Comparison of ENCODE assay signal across 10 cellular contexts in the genomic region with DNA sequence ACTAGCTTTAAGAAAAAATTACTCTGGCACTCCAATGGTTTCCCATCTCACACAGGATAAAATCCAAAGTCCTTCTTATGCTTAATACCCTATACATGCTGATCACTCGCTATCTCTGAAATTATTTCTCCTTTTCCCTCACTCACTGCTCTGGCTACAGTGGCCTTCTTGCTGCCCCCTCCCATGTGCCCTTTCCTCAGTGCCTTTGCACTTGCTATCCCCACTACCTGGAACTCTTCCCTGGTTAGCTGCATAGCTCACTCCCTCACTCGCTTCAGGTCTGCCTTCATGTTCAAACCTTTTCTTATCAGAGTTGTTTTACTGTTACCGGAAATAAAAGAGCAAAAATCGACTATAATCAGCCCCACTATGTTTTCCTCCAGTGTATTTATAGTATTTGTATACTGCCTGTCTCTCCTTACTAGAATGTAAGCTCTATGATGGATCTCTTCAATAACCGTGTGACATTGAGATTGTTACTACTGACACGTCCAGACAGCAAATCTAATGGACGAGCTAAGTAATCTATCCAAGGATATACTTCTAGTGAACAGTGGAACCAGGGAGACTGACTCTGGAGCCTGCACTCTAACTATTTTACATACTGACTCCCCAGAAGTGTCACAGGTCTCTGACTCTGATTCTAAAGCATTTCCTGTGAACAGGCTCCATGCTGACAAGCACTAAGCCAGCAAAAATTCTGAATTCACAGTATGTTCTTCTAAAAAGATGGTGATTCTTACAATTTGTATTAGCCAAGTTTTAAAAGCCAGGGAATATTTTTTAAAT. TPM values are rescaled to one million over a fixed set of nuclear protein-coding genes. Genes with fewer than 3 reads are reported as not detected.
DNase-seq lines count a peak whose midpoint lies in the region; ATAC-seq and TF ChIP-seq lines count a peak whose summit lies in the region.
"Had no signal": no experiment of that assay in that cellular context is flagged by ENCODE, and none has a peak within 500 bp of the region (broad histone marks: within the 10 kb centered on the region; RNA-seq: fewer than 3 reads in every experiment).

No MANE protein-coding gene starts in this region.

- H3K9me3 Mint-ChIP-seq in activated T-helper 2 cell treated with anti-CD3 and anti-CD28 coated beads, Interferon-gamma antibody, Interleukin-2, Interleukin-4, amounts not matched to agents 10 μg/mL and 5 μg/mL and 100 μg/mL, durations not matched to agents 14 hours and 24 hours and 36 hours: no peaks in the 10 kb centered on the region
- no peaks in the 10 kb centered on the region for H3K9me3 Mint-ChIP-seq in endothelial cell (ENCODE audit: unreplicated experiment)

- intact Hi-C loops in activated T-helper 2 cell treated with anti-CD3 and anti-CD28 coated beads, Interferon-gamma antibody, Interleukin-2, Interleukin-4, amounts not matched to agents 10 μg/mL and 5 μg/mL and 100 μg/mL, durations not matched to agents 14 hours and 24 hours and 36 hours (cut with micrococcal nuclease): loop anchor here (2.0 kb wide), 3 partner anchors 17 to 79 kb away; no protein-coding TSS in a partner anchor

- peak; percentile 79 for DNase-seq in Karpas-422
- no peak for DNase-seq in coronary artery (ENCODE audit: low spot score)
- peak; percentile 28 for DNase-seq in myocyte (ENCODE audit: low read depth)
- no peak for DNase-seq in activated T-helper 2 cell treated with anti-CD3 and anti-CD28 coated beads, Interferon-gamma antibody, Interleukin-2, Interleukin-4, amounts not matched to agents 10 μg/mL and 5 μg/mL and 100 μg/mL, durations not matched to agents 14 hours and 24 hours and 36 hours (ENCODE audit: low spot score)
- no peak for DNase-seq in NCI-H345 treated with DMSO at 0.1 percent for 48 hours (lab: John Stamatoyannopoulos, UW; ENCODE audit: unreplicated experiment)
- DNase-seq in endothelial cell (ENCODE audit: low spot score): no peak
- DNase-seq: activated CD8-positive, alpha-beta memory T cell treated with anti-CD3 and anti-CD28 coated beads, Interleukin-2, amount 50 U/mL, for 4 hours; hippocampal formation had no signal

- ATAC-seq in HG02571 (IDR thresholded peaks at IDR 0.05; ENCODE audit: unreplicated experiment): no peak

- no peak overlapping the region for H3K4me3 ChIP-seq in BLaER1 treated with 17β-estradiol and CSF1 and Interleukin-3, amounts not matched to agents 10 nM and 100 nM
- H3K4me3 ChIP-seq in Karpas-422 (ENCODE audit: low read length) (0 out of 2 replicates have a peak overlapping the region, but pooled peaks have one; percentile 41), coronary artery (peak overlapping the region; percentile 36)

- H3K36me3 Mint-ChIP-seq in activated T-helper 2 cell treated with anti-CD3 and anti-CD28 coated beads, Interferon-gamma antibody, Interleukin-2, Interleukin-4, amounts not matched to agents 10 μg/mL and 5 μg/mL and 100 μg/mL, durations not matched to agents 14 hours and 24 hours and 36 hours (ENCODE audit: low read depth): no peaks in the 10 kb centered on the region
- H3K36me3 Mint-ChIP-seq in endothelial cell (ENCODE audit: low read depth, unreplicated experiment): no peaks in the 10 kb centered on the region

- no peaks in the 10 kb centered on the region for H3K9me2 ChIP-seq in Karpas-422 (replicated peaks; ENCODE audit: insufficient read depth, low read length)

- H3K4me1 ChIP-seq in BLaER1 treated with 17β-estradiol and CSF1 and Interleukin-3, amounts not matched to agents 10 nM and 100 nM: peaks cover 33 to 56% (median 45%) of the 10 kb centered on the region in 10 experiments
- H3K4me1 ChIP-seq in Karpas-422 (ENCODE audit: low read length): peaks cover 59% of the 10 kb centered on the region

- no peak overlapping the region for H2AFZ ChIP-seq in Karpas-422 (ENCODE audit: low read length)

- H3K36me3 ChIP-seq in BLaER1 treated with 17β-estradiol and CSF1 and Interleukin-3, amounts not matched to agents 10 nM and 100 nM: no peaks in the 10 kb centered on the region
- no peaks in the 10 kb centered on the region for H3K36me3 ChIP-seq in Karpas-422 (ENCODE audit: insufficient read depth, low read length)

- H3K4me3 Mint-ChIP-seq in activated T-helper 2 cell treated with anti-CD3 and anti-CD28 coated beads, Interferon-gamma antibody, Interleukin-2, Interleukin-4, amounts not matched to agents 10 μg/mL and 5 μg/mL and 100 μg/mL, durations not matched to agents 14 hours and 24 hours and 36 hours (ENCODE audit: low read depth): no peak overlapping the region
- H3K4me3 Mint-ChIP-seq in endothelial cell (ENCODE audit: unreplicated experiment): no peak overlapping the region

- peaks cover 8% of the 10 kb centered on the region for H3K4me1 Mint-ChIP-seq in activated T-helper 2 cell treated with anti-CD3 and anti-CD28 coated beads, Interferon-gamma antibody, Interleukin-2, Interleukin-4, amounts not matched to agents 10 μg/mL and 5 μg/mL and 100 μg/mL, durations not matched to agents 14 hours and 24 hours and 36 hours (ENCODE audit: low read depth)
- no peaks in the 10 kb centered on the region for H3K4me1 Mint-ChIP-seq in endothelial cell (ENCODE audit: unreplicated experiment)

- H4K20me1 ChIP-seq in BLaER1 treated with 17β-estradiol and CSF1 and Interleukin-3, amounts not matched to agents 10 nM and 100 nM: peaks cover 0 to 17% (median 0%) of the 10 kb centered on the region in 11 experiments; a peak in 7 of 22 replicates
- no peaks in the 10 kb centered on the region for H4K20me1 ChIP-seq in Karpas-422 (ENCODE audit: insufficient read depth, low read depth, low read length)

- H3K27me3 Mint-ChIP-seq in activated T-helper 2 cell treated with anti-CD3 and anti-CD28 coated beads, Interferon-gamma antibody, Interleukin-2, Interleukin-4, amounts not matched to agents 10 μg/mL and 5 μg/mL and 100 μg/mL, durations not matched to agents 14 hours and 24 hours and 36 hours (ENCODE audit: low read depth): no peaks in the 10 kb centered on the region
- H3K27me3 Mint-ChIP-seq in endothelial cell (ENCODE audit: unreplicated experiment): no peaks in the 10 kb centered on the region

- peaks cover 69% of the 10 kb centered on the region for H3K79me2 ChIP-seq in Karpas-422 (ENCODE audit: low read length)

- no peaks in the 10 kb centered on the region for H3K27me3 ChIP-seq in BLaER1 treated with 17β-estradiol and CSF1 and Interleukin-3, amounts not matched to agents 10 nM and 100 nM
- no peaks in the 10 kb centered on the region for H3K27me3 ChIP-seq in Karpas-422 (ENCODE audit: low read length)

- peak overlapping the region in 3 of 11 experiments; percentile 0 to 35 (median 3); a peak in 4 of 22 replicates for H3K27ac ChIP-seq in BLaER1 treated with 17β-estradiol and CSF1 and Interleukin-3, amounts not matched to agents 10 nM and 100 nM
- H3K27ac ChIP-seq in Karpas-422 (ENCODE audit: low read length) (peak overlapping the region; percentile 69), coronary artery (peak overlapping the region in 1 of 2 donors; percentile 3)

- TF ChIP-seq CTCF in coronary artery (IDR thresholded peaks at IDR 0.05) (no peak), endothelial cell (IDR thresholded peaks at IDR 0.05; ENCODE audit: unreplicated experiment) (no peak)

- peaks cover 0 to 6% (median 0%) of the 10 kb centered on the region in 11 experiments; a peak in 2 of 22 replicates for H3K9me3 ChIP-seq in BLaER1 treated with 17β-estradiol and CSF1 and Interleukin-3, amounts not matched to agents 10 nM and 100 nM (replicated peaks in 1 of 11)
- no peaks in the 10 kb centered on the region for H3K9me3 ChIP-seq in Karpas-422 (ENCODE audit: low read length)

- peak overlapping the region in 2 of 11 experiments; percentile 24 to 49; a peak in 3 of 22 replicates for H3K9ac ChIP-seq in BLaER1 treated with 17β-estradiol and CSF1 and Interleukin-3, amounts not matched to agents 10 nM and 100 nM
- peak overlapping the region; percentile 35 for H3K9ac ChIP-seq in Karpas-422 (ENCODE audit: low read length)

- no peak overlapping the region for H3K27ac Mint-ChIP-seq in activated T-helper 2 cell treated with anti-CD3 and anti-CD28 coated beads, Interferon-gamma antibody, Interleukin-2, Interleukin-4, amounts not matched to agents 10 μg/mL and 5 μg/mL and 100 μg/mL, durations not matched to agents 14 hours and 24 hours and 36 hours
- H3K27ac Mint-ChIP-seq in endothelial cell (ENCODE audit: unreplicated experiment): no peak overlapping the region

- peak overlapping the region in 10 of 11 experiments; percentile 1 to 60 (median 29); a peak in 16 of 22 replicates for H3K4me2 ChIP-seq in BLaER1 treated with 17β-estradiol and CSF1 and Interleukin-3, amounts not matched to agents 10 nM and 100 nM
- peak overlapping the region; percentile 63 for H3K4me2 ChIP-seq in Karpas-422 (ENCODE audit: low read depth, low read length, poor library complexity, severe bottlenecking)

RNA-seq across cellular contexts. Expression of a gene that starts 25.1 kb away (rescaled TPM):
- 22.9 and 28.3 TPM in 2 replicates for total RNA-seq in Karpas-422 (2014; rRNA removed; shearing (Covaris generic); ENCODE audit: low replicate concordance)
- total RNA-seq in myocyte (10.3 and 13.4 TPM in 2 replicates), endothelial cell (ENCODE audit: unreplicated experiment) (7.2 TPM)
- polyA plus RNA-seq in myocyte (2012): 11.7 TPM
- total RNA-seq in activated T-helper 2 cell treated with anti-CD3 and anti-CD28 coated beads, Interferon-gamma antibody, Interleukin-2, Interleukin-4, amounts not matched to agents 10 μg/mL and 5 μg/mL and 100 μg/mL, durations not matched to agents 14 hours and 24 hours and 36 hours: 88.1 and 90.9 TPM in 2 replicates

Comparison
In these comparisons a context has a peak if more than half of its experiments do, and no peak if none do; other contexts are left out.
1. H3K4me3 ChIP-seq: peak in Karpas-422 (single experiment) and coronary artery (single experiment); none in BLaER1 treated with 17β-estradiol and CSF1 and Interleukin-3, amounts not matched to agents 10 nM and 100 nM (0 of 10).
2. DNase-seq: peak in Karpas-422 (single experiment) and myocyte (single experiment); none in coronary artery (single experiment), activated T-helper 2 cell treated with anti-CD3 and anti-CD28 coated beads, Interferon-gamma antibody, Interleukin-2, Interleukin-4, amounts not matched to agents 10 μg/mL and 5 μg/mL and 100 μg/mL, durations not matched to agents 14 hours and 24 hours and 36 hours (single experiment), NCI-H345 treated with DMSO at 0.1 percent for 48 hours (single experiment) and endothelial cell (single experiment).